In genomic region chr10:96513686-96514551, GRCh38 we compare ENCODE assay signal across 8 cellular contexts. TPM values are rescaled to one million over a fixed set of nuclear protein-coding genes. Genes with fewer than 3 reads are reported as not detected.
DNase-seq lines count a peak whose midpoint lies in the region; ATAC-seq, FAIRE-seq and TF ChIP-seq lines count a peak whose summit lies in the region.

Gene TLL2 (minus strand): TSS chr10:96513926. CDS start chr10:96513685, 241 bp downstream.

- H3K9me3 ChIP-seq in RWPE2 (ENCODE audit: severe bottlenecking) (no peaks in the 10 kb centered on the region), gastroesophageal sphincter (no peaks in the 10 kb centered on the region), neuronal stem cell (replicated peaks in 1 of 2; ENCODE audit: control insufficient read depth in 2 of 2, insufficient read depth in 1 of 2, low read depth in 1 of 2, low read length in 2 of 2) (peaks cover 0 to 2% of the 10 kb centered on the region in 2 donors)

- H2AFZ ChIP-seq in neuronal stem cell (ENCODE audit: low read length), result peak within 1 kb of the TSS; percentile 96

- H3K27ac Mint-ChIP-seq in type B pancreatic cell, result peak within 1 kb of the TSS; percentile 64

- peak within 1 kb of the TSS; percentile 86 for H3K4me3 Mint-ChIP-seq in type B pancreatic cell

- no peak within 1 kb of the TSS for H2BK5ac ChIP-seq in neuronal stem cell (ENCODE audit: low read length)

- peaks cover 6% of the 10 kb centered on the region for H3K4me1 Mint-ChIP-seq in type B pancreatic cell (ENCODE audit: unreplicated experiment)

- FAIRE-seq in H54 (lab: Jason Lieb, UNC), result no peak

- no peak within 1 kb of the TSS for H3K4ac ChIP-seq in neuronal stem cell (ENCODE audit: low read length)

- no peaks in the 10 kb centered on the region for H3K9me3 Mint-ChIP-seq in type B pancreatic cell

- H3K4me1 ChIP-seq in RWPE2 (ENCODE audit: insufficient read depth, poor library complexity, severe bottlenecking) (peaks cover 7% of the 10 kb centered on the region), gastroesophageal sphincter (peaks cover 0 to 27% (median 14%) of the 10 kb centered on the region in 3 donors), neuronal stem cell (ENCODE audit: control insufficient read depth in 2 of 2, insufficient read depth in 1 of 2, low read depth in 1 of 2, low read length in 2 of 2) (peaks cover 8 to 10% of the 10 kb centered on the region in 2 donors)

- peak within 1 kb of the TSS; percentile 89 for H3K18ac ChIP-seq in neuronal stem cell (ENCODE audit: low read length)

- no peak for TF ChIP-seq EP300 in gastroesophageal sphincter (IDR thresholded peaks at IDR 0.05)

- peak within 1 kb of the TSS; percentile 98 for H3K4me2 ChIP-seq in neuronal stem cell (ENCODE audit: insufficient read depth, low read length, poor library complexity, severe bottlenecking)

- H3K79me1 ChIP-seq in neuronal stem cell (ENCODE audit: low read depth, low read length), result no peaks in the 10 kb centered on the region

- TF ChIP-seq POLR2A in H54 (IDR thresholded peaks at IDR 0.05; ENCODE audit: low read depth, low read length) (0 out of 2 replicates have a peak, but pooled peaks have one; percentile 51), gastroesophageal sphincter (IDR thresholded peaks at IDR 0.05) (peak in 1 of 2 donors; percentile 19)

- peak within 1 kb of the TSS; percentile 47 for H2BK15ac ChIP-seq in neuronal stem cell (ENCODE audit: low read length)

- peak within 1 kb of the TSS; percentile 48 for H3K4me3 ChIP-seq in LNCaP clone FGC (ENCODE audit: low read depth, low read length)
- peak within 1 kb of the TSS; percentile 25 for H3K4me3 ChIP-seq in RWPE2 (ENCODE audit: severe bottlenecking)
- peak within 1 kb of the TSS; percentile 30 to 61 for H3K4me3 ChIP-seq in gastroesophageal sphincter
- H3K4me3 ChIP-seq in neuronal stem cell (ENCODE audit: low read length in 2 of 2), result peak within 1 kb of the TSS; percentile 49 to 80

- H3K23ac ChIP-seq in neuronal stem cell (ENCODE audit: low read depth, low read length, poor library complexity), result peak within 1 kb of the TSS; percentile 86

- H3K36me3 ChIP-seq in RWPE2 (ENCODE audit: low read depth) (no peaks in the 10 kb centered on the region), gastroesophageal sphincter (peaks cover 0 to 3% of the 10 kb centered on the region in 2 donors), neuronal stem cell (replicated peaks in 1 of 2; ENCODE audit: control insufficient read depth in 2 of 2, insufficient read depth in 2 of 2, low read length in 2 of 2) (peaks cover 0 to 8% of the 10 kb centered on the region in 2 donors)

- H3K36me3 Mint-ChIP-seq in type B pancreatic cell, result no peaks in the 10 kb centered on the region

- no peak within 1 kb of the TSS for H2BK120ac ChIP-seq in neuronal stem cell (ENCODE audit: low read depth, low read length)

- WGBS in gastroesophageal sphincter (ENCODE audit: low coverage in 1 of 2), 2 donors, result 6 to 12% methylated on average over 7 to 8 of the region's 69 CpGs
- no CpG with 5 or more reads among the region's 69 CpGs for WGBS in neuronal stem cell (ENCODE audit: extremely low coverage in 2 of 2, insufficient read length in 2 of 2, insufficient replicate concordance in 1 of 2), 2 donors

- peaks cover 62% of the 10 kb centered on the region for H3K27me3 Mint-ChIP-seq in type B pancreatic cell

- ATAC-seq in RWPE2 (ENCODE audit: low read depth) (peak; percentile 93), gastroesophageal sphincter (peak; percentile 98)

- H3K27ac ChIP-seq in RWPE2 (ENCODE audit: poor library complexity, severe bottlenecking), result no peak within 1 kb of the TSS
- H3K27ac ChIP-seq in gastroesophageal sphincter, result peak within 1 kb of the TSS in 2 of 4 donors; percentile 41 to 60
- peak within 1 kb of the TSS; percentile 36 for H3K27ac ChIP-seq in neuronal stem cell (replicated peaks; ENCODE audit: low read length)

- no peak within 1 kb of the TSS for H2AK5ac ChIP-seq in neuronal stem cell (ENCODE audit: low read depth, low read length)

- peak; percentile 75 for TF ChIP-seq CTCF in LNCaP clone FGC (IDR thresholded peaks at IDR 0.05; ENCODE audit: control insufficient read depth, extremely low read depth, insufficient read depth)
- peak; percentile 54 for TF ChIP-seq CTCF in RWPE2 (IDR thresholded peaks at IDR 0.05; ENCODE audit: poor library complexity, severe bottlenecking)
- peak in 3 of 4 experiments; percentile 71 to 86 (median 72) for TF ChIP-seq CTCF in gastroesophageal sphincter (IDR thresholded peaks at IDR 0.05)
- TF ChIP-seq CTCF in type B pancreatic cell (conservative IDR thresholded peaks at IDR 0.05), result peak; percentile 71

- no peak within 1 kb of the TSS for H3K14ac ChIP-seq in neuronal stem cell (ENCODE audit: low read length)

- peak; percentile 96 for DNase-seq in GM03348 (ENCODE audit: low spot score)
- DNase-seq in H54 (ENCODE audit: insufficient read length, low spot score), result no peak
- peak; percentile 75 for DNase-seq in LNCaP clone FGC (ENCODE audit: low read depth)
- DNase-seq in RWPE2 (ENCODE audit: low spot score), result peak; percentile 88
- peak in 3 of 4 experiments; percentile 9 to 25 (median 11) for DNase-seq in activated naive CD4-positive, alpha-beta T cell (lab: John Stamatoyannopoulos, UW)
- DNase-seq in neuronal stem cell (ENCODE audit: low spot score), result peak; percentile 89
- DNase-seq in type B pancreatic cell (ENCODE audit: extremely low spot score, unreplicated experiment), result peak; percentile 93

- peak within 1 kb of the TSS; percentile 94 for H3K9ac ChIP-seq in neuronal stem cell (ENCODE audit: low read depth, low read length, poor library complexity)

- H4K8ac ChIP-seq in neuronal stem cell (ENCODE audit: low read depth, low read length), result no peak within 1 kb of the TSS

- no peak within 1 kb of the TSS for H4K91ac ChIP-seq in neuronal stem cell (ENCODE audit: low read depth, low read length, poor library complexity)

- no peak within 1 kb of the TSS for H2BK12ac ChIP-seq in neuronal stem cell (ENCODE audit: low read length)

- H3K27me3 ChIP-seq in RWPE2 (ENCODE audit: insufficient read depth, poor library complexity, severe bottlenecking) (peaks cover 10% of the 10 kb centered on the region), gastroesophageal sphincter (peaks cover 22% of the 10 kb centered on the region), neuronal stem cell (ENCODE audit: control insufficient read depth in 3 of 3, insufficient read depth in 3 of 3, low read depth in 1 of 3, low read length in 3 of 3) (peaks cover 0 to 31% (median 19%) of the 10 kb centered on the region in 3 experiments)

RNA-seq across cellular contexts. Expression of gene TLL2, which starts in this region (rescaled TPM):
- under 1 TPM in 2 of 4 donors, not detected in 2; 0.20 to 0.31 TPM for total RNA-seq in gastroesophageal sphincter
- 0.38 TPM for polyA plus RNA-seq in neuronal stem cell (2013, experiment 1 of 2)
- 0.22 TPM for polyA plus RNA-seq in neuronal stem cell (2013, experiment 2 of 2)
- 0.55 and 0.85 TPM in 2 replicates for total RNA-seq in type B pancreatic cell (ENCODE audit: low replicate concordance)

Comparison
In these comparisons a context has a peak if more than half of its experiments do, and no peak if none do; other contexts are left out.
1. Peak in ATAC-seq and H3K4me3 ChIP-seq in gastroesophageal sphincter; RNA of the gene not detected or under 1 TPM.
2. Peak in DNase-seq in type B pancreatic cell; RNA of the gene not detected or under 1 TPM.